In the genomic region with DNA sequence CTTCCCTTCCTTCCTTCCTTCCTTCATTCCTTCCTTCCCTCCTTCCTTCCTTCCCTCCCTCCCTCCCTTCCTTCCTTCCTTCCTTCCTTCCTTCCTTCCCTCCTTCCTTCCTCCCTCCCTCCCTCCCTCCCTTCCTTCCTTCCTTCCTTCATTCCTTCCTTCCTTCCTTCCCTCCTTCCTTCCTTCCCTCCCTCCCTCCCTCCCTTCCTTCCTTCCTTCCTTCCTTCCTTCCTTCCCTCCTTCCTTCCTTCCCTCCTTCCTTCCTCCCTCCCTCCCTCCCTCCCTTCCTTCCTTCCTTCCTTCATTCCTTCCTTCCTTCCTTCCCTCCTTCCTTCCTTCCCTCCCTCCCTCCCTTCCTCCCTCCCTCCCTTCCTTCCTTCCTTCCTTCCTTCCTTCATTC, we compare ENCODE assay signal across 7 cellular contexts. TPM values are rescaled to one million over a fixed set of nuclear protein-coding genes. Genes with fewer than 3 reads are reported as not detected.
"Had no signal": no experiment of that assay in that cellular context is flagged by ENCODE, and none has a peak within 500 bp of the region (broad histone marks: within the 10 kb centered on the region; RNA-seq: fewer than 3 reads in every experiment).

No MANE protein-coding gene starts in this region.

RNA-seq across cellular contexts. Expression of gene HS3ST2, which starts 4.8 kb away (rescaled TPM):
- total RNA-seq: OCI-LY7, PC-3, RPMI7951, SJCRH30, SJSA1, SK-MEL-5 had no signal
- polyA plus RNA-seq: SK-N-SH had no signal
